In genomic region chr4:78560296-78560963, GRCh38 we compare ENCODE assay signal across 12 cellular contexts. TPM values are rescaled to one million over a fixed set of nuclear protein-coding genes. Genes with fewer than 3 reads are reported as not detected.
DNase-seq lines count a peak whose midpoint lies in the region; ATAC-seq, FAIRE-seq and TF ChIP-seq lines count a peak whose summit lies in the region.
"Had no signal": no experiment of that assay in that cellular context is flagged by ENCODE, and none has a peak within 500 bp of the region (broad histone marks: within the 10 kb centered on the region; RNA-seq: fewer than 3 reads in every experiment).

No MANE protein-coding gene starts in this region.

- FAIRE-seq in HepG2 (lab: Jason Lieb, UNC) (no peak), kidney (lab: Jason Lieb, UNC) (no peak)

- H3K27me3 ChIP-seq in HepG2 (ENCODE audit: control insufficient read depth in 1 of 2, insufficient read depth in 2 of 2, low read length in 2 of 2) (no peaks in the 10 kb centered on the region), aorta (ENCODE audit: control insufficient read depth in 1 of 2, insufficient read depth in 2 of 2, low read length in 1 of 2) (no peaks in the 10 kb centered on the region)

- no TSS peak for BruUV-seq in HepG2 (replicated peaks; lab: Mats Ljungman, UMichigan)

- H3K9me3 ChIP-seq in HepG2 (ENCODE audit: low read length): no peaks in the 10 kb centered on the region
- H3K9me3 ChIP-seq in aorta (ENCODE audit: control insufficient read depth, low read length): no peaks in the 10 kb centered on the region
- H3K9me3 ChIP-seq in kidney (ENCODE audit: control insufficient read depth in 1 of 2, low read length in 2 of 2): no peaks in the 10 kb centered on the region

- H3K9ac ChIP-seq in HepG2 (ENCODE audit: insufficient read depth, low read depth, low read length) (no peak overlapping the region), kidney (ENCODE audit: low read length in 2 of 2) (no peak overlapping the region)

- TF ChIP-seq RAD21 in HepG2 (CRISPR knock-in tag; IDR thresholded peaks at IDR 0.05): no peak

- no peaks in the 10 kb centered on the region for H3K79me2 ChIP-seq in HepG2 (ENCODE audit: insufficient read depth, low read length)

- POLR2A ChIA-PET in HepG2 (lab: Yijun Ruan, JAX): no interaction called here

- in situ Hi-C loops in HepG2 (cut with HindIII; ENCODE audit: extremely low pct_ligation_motif_present, low pct_unique_long_range_greater_than_20kb): no loop called here

- H3K4me1 ChIP-seq in HepG2 (ENCODE audit: insufficient read depth, low read length) (peaks cover 12% of the 10 kb centered on the region), aorta (ENCODE audit: control insufficient read depth in 1 of 2, insufficient read depth in 2 of 2, low read length in 2 of 2) (peaks cover 0 to 5% of the 10 kb centered on the region in 2 donors), kidney (ENCODE audit: control insufficient read depth in 1 of 2, insufficient read depth in 1 of 2, low read depth in 1 of 2, low read length in 2 of 2) (peaks cover 0 to 6% of the 10 kb centered on the region in 2 donors)

- intact Hi-C loops in HepG2 (cut with micrococcal nuclease; ENCODE audit: unreplicated experiment): no loop called here
- intact Hi-C loops in aorta (cut with DNase I): no loop called here
- intact Hi-C loops in kidney (cut with DNase I): no loop called here

- H3K4me3 ChIP-seq in choroid plexus epithelial cell (ENCODE audit: low read depth, low read length): no peak overlapping the region
- no peak overlapping the region for H3K4me3 ChIP-seq in HepG2 (replicated peaks in 1 of 3; ENCODE audit: insufficient read depth in 1 of 3, low read depth in 2 of 3, low read length in 3 of 3)
- H3K4me3 ChIP-seq in aorta (ENCODE audit: low read length in 2 of 2): no peak overlapping the region
- no peak overlapping the region for H3K4me3 ChIP-seq in kidney (ENCODE audit: low read length in 2 of 2)

- TF ChIP-seq EP300 in HepG2 (IDR thresholded peaks at IDR 0.05; ENCODE audit: low read depth in 2 of 2, low read length in 2 of 2): no peak
- no peak for TF ChIP-seq EP300 in HepG2 (CRISPR knock-in tag; IDR thresholded peaks at IDR 0.05; ENCODE audit: borderline replicate concordance)

- TF ChIP-seq CTCF in choroid plexus epithelial cell (conservative IDR thresholded peaks at IDR 0.05; ENCODE audit: low read depth, low read length) (no peak), HepG2 (CRISPR knock-in tag; IDR thresholded peaks at IDR 0.05) (no peak), kidney (IDR thresholded peaks at IDR 0.05; ENCODE audit: borderline replicate concordance, extremely low read depth, insufficient read depth) (no peak)

- CTCF ChIA-PET in HepG2 (lab: Yijun Ruan, JAX; ENCODE audit: low intra/inter-chr PET ratio, low total read pairs): no interaction called here

- ATAC-seq in HepG2 (no peak), aorta (ENCODE audit: low FRiP score) (peak; percentile 57)
- ATAC-seq: effector memory CD8-positive, alpha-beta T cell had no signal

- peak; percentile 56 for DNase-seq in LHCN-M2 (ENCODE audit: low read depth)
- DNase-seq in choroid plexus epithelial cell (ENCODE audit: low read depth): peak; percentile 84
- DNase-seq in HepG2 (ENCODE audit: low spot score): no peak
- no peak for DNase-seq in aorta
- DNase-seq in activated gamma-delta T cell (lab: John Stamatoyannopoulos, UW): no peak
- no peak for DNase-seq in activated CD4-positive, alpha-beta T cell treated with anti-CD3 and anti-CD28 coated beads for 1 hour
- no peak for DNase-seq in kidney
- DNase-seq: activated T-cell treated with anti-CD3 and anti-CD28 coated beads, Interleukin-2, amount 50 U/mL, for 48 hours; effector memory CD8-positive, alpha-beta T cell; naive B cell; NCI-H187 treated with DMSO at 0.1 percent for 48 hours; T-helper 2 cell had no signal

- H3K36me3 ChIP-seq in HepG2 (replicated peaks in 1 of 2; ENCODE audit: control insufficient read depth in 1 of 2, insufficient read depth in 2 of 2, low read length in 2 of 2) (no peaks in the 10 kb centered on the region), aorta (ENCODE audit: control insufficient read depth in 1 of 2, insufficient read depth in 2 of 2, low read length in 1 of 2) (no peaks in the 10 kb centered on the region), kidney (ENCODE audit: control insufficient read depth in 1 of 2, insufficient read depth in 2 of 2, low read length in 2 of 2) (no peaks in the 10 kb centered on the region)

- no peak overlapping the region for H2AFZ ChIP-seq in HepG2 (ENCODE audit: low read length)

- H3K27ac ChIP-seq in HepG2 (ENCODE audit: extremely low read length, insufficient read depth, low read length) (no peak overlapping the region), aorta (ENCODE audit: low read depth in 1 of 2, low read length in 2 of 2) (no peak overlapping the region), kidney (ENCODE audit: low read depth in 2 of 2, low read length in 2 of 2) (no peak overlapping the region)

- 75% methylated on average over 2 of the region's 2 CpGs for WGBS in HepG2 (ENCODE audit: low lambda C conversion rate)
- WGBS in aorta, 2 donors: 75 to 81% methylated on average over 2 of the region's 2 CpGs

- no peak for TF ChIP-seq POLR2A in HepG2 (IDR thresholded peaks at IDR 0.05; ENCODE audit: insufficient read depth in 1 of 2, low read depth in 2 of 2, low read length in 2 of 2)

- H4K20me1 ChIP-seq in HepG2 (ENCODE audit: insufficient read depth, low read length): no peaks in the 10 kb centered on the region

- no peak overlapping the region for H3K4me2 ChIP-seq in HepG2 (ENCODE audit: low read depth, low read length)

TF ChIP-seq in HepG2, 621 proteins besides CTCF, POLR2A, EP300 and RAD21:
- TF ChIP-seq FOSL2 (CRISPR knock-in tag; IDR thresholded peaks at IDR 0.05): 0 out of 2 replicates have a peak, but pooled peaks have one; percentile 14
- TF ChIP-seq SKI (IDR thresholded peaks at IDR 0.05; ENCODE audit: partially characterized antibody): no peak

RNA-seq across cellular contexts. Expression of gene ANXA3, which starts 8.9 kb away (rescaled TPM):
- not detected in 2 replicates for total RNA-seq in LHCN-M2 (2014; rRNA removed)
- polyA plus RNA-seq in LHCN-M2 (2012): 2.2 TPM
- total RNA-seq in HepG2 (2016; rRNA removed; fragmentation: Illumina TruSeq; extraction: Trizol): 6.5 and 8.2 TPM in 2 replicates
- total RNA-seq in HepG2 (2016; cell fraction: cytosol; rRNA removed; fragmentation: Illumina TruSeq; extraction: Trizol; ENCODE audit: low read depth): 1.9 and 2.2 TPM in 2 replicates
- 6.1 and 9.1 TPM in 2 replicates for total RNA-seq in HepG2 (2016; cell fraction: insoluble cytoplasmic fraction; rRNA removed; fragmentation: Illumina TruSeq; extraction: Trizol)
- total RNA-seq in HepG2 (2016; cell fraction: membrane; rRNA removed; fragmentation: Illumina TruSeq; extraction: Trizol): 1.7 and 1.9 TPM in 2 replicates
- 4.7 and 5.7 TPM in 2 replicates for total RNA-seq in HepG2 (2016; cell fraction: nucleus; rRNA removed; fragmentation: Illumina TruSeq; extraction: Trizol)
- polyA plus RNA-seq in HepG2 (2011; rRNA removed): 6.9 and 8.1 TPM in 2 replicates
- 3.8 and 4.9 TPM in 2 replicates for polyA plus RNA-seq in HepG2 (2011; cell fraction: cytosol; rRNA removed)
- 9.6 and 10.8 TPM in 2 replicates for polyA plus RNA-seq in HepG2 (2011; cell fraction: nucleus; rRNA removed)
- polyA plus RNA-seq in HepG2 (2012): 1.9 and 3.0 TPM in 2 replicates
- polyA plus RNA-seq in HepG2 (2016; cell fraction: cytosol; fragmentation: Illumina TruSeq; extraction: Trizol; ENCODE audit: low read depth): 1.7 TPM in 2 replicates
- polyA plus RNA-seq in HepG2 (2016; cell fraction: insoluble cytoplasmic fraction; fragmentation: Illumina TruSeq; extraction: Trizol; ENCODE audit: low read depth): 7.8 and 8.2 TPM in 2 replicates
- 1.5 and 1.7 TPM in 2 replicates for polyA plus RNA-seq in HepG2 (2016; cell fraction: membrane; fragmentation: Illumina TruSeq; extraction: Trizol; ENCODE audit: low read depth)
- 7.8 and 9.5 TPM in 2 replicates for polyA plus RNA-seq in HepG2 (2016; cell fraction: nucleus; fragmentation: Illumina TruSeq; extraction: Trizol; ENCODE audit: insufficient read depth, low read depth)
- 4.3 and 72.3 TPM in 2 replicates for polyA minus RNA-seq in HepG2 (2011; rRNA and poly(A)+ RNA removed; ENCODE audit: low replicate concordance)
- 5.7 and 10.3 TPM in 2 replicates for polyA minus RNA-seq in HepG2 (2011; cell fraction: cytosol; rRNA and poly(A)+ RNA removed)
- 8.8 and 10.7 TPM in 2 replicates for polyA minus RNA-seq in HepG2 (2011; cell fraction: nucleus; rRNA and poly(A)+ RNA removed)
- total RNA-seq in aorta: 10 to 100 TPM in 1 of 2 donors, 1 to 10 TPM in 1; 5.3 to 10.2 TPM
- polyA plus RNA-seq in aorta: 10 to 100 TPM in 1 of 2 donors, 1 to 10 TPM in 1; 5.0 to 54.0 TPM
- 79.9 TPM for total RNA-seq in kidney
- 33.7 TPM for polyA plus RNA-seq in kidney (ENCODE audit: insufficient read depth, low read depth, low replicate concordance)

Comparison
In these comparisons a context has a peak if more than half of its experiments do, and no peak if none do; other contexts are left out.
1. DNase-seq: peak in LHCN-M2 (single experiment) and choroid plexus epithelial cell (single experiment); none in HepG2 (single experiment), aorta (0 of 2), activated gamma-delta T cell (single experiment), activated CD4-positive, alpha-beta T cell treated with anti-CD3 and anti-CD28 coated beads for 1 hour (single experiment) and kidney (single experiment).